Comparison of ENCODE assay signal across 8 cellular contexts in the genomic region with DNA sequence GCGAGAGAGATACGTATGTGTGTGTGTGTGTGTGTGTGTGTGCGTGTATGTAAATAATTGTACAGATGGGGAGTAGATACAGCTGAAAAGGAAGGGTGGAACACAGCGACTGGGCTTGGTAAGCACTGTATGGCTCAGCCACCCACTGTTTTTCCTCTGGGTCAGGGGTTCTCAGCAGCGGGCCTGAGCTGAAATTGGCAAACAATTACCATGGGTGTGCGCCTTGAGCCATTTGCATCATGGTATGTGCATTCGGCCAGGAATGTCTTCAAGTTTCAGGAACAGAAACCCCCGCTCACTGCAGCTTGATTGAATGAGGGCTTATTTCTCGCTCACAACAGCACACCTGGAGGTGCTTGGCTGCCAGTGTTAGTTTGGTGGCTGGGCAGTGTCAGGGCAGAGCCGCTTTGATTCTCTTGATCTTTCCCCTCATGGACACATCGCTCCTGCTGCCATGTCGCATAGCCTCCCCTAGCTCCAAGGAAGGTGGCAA.
DNase-seq lines count a peak whose midpoint lies in the region; ATAC-seq and TF ChIP-seq lines count a peak whose summit lies in the region.

No MANE protein-coding gene starts in this region.

- peaks cover 76% of the 10 kb centered on the region for H3K4me1 ChIP-seq in OCI-LY7 (ENCODE audit: insufficient read depth, low read length, poor library complexity, severe bottlenecking)

- peak; percentile 61 for TF ChIP-seq CTCF in OCI-LY7 (conservative IDR thresholded peaks at IDR 0.05; ENCODE audit: low read length)

- intact Hi-C loops in OCI-LY7 (cut with micrococcal nuclease; ENCODE audit: unreplicated experiment), result loop anchor here (1.0 to 5.0 kb wide), 3 partner anchors 15 to 106 kb away; no protein-coding TSS in a partner anchor

- H3K4me3 ChIP-seq in OCI-LY7 (ENCODE audit: low read depth, low read length, poor library complexity, severe bottlenecking), result peak overlapping the region; percentile 56

- no TSS peak for BruUV-seq in OCI-LY7 (replicated peaks; lab: Mats Ljungman, UMichigan)

- peaks cover 32% of the 10 kb centered on the region for H3K36me3 ChIP-seq in OCI-LY7 (ENCODE audit: insufficient read depth, low read length)

- peak; percentile 72 for ATAC-seq in HG02885 (IDR thresholded peaks at IDR 0.05; ENCODE audit: poor library complexity, unreplicated experiment)

- no peaks in the 10 kb centered on the region for H4K20me1 ChIP-seq in OCI-LY7 (ENCODE audit: insufficient read depth, low read length)

- DNase-seq in OCI-LY7 (ENCODE audit: low spot score) (peak; percentile 95), retina (peak; percentile 57), COLO829 (ENCODE audit: low spot score) (no peak), hippocampal formation (lab: John Stamatoyannopoulos, UW) (no peak), T-helper 2 cell (no peak), dedifferentiated amniotic fluid mesenchymal stem cell (ENCODE audit: extremely low spot score) (no peak)

- POLR2A ChIA-PET in OCI-LY7 (lab: Charles Lee), result interaction anchor here (0.6 to 3.5 kb wide), 11 partner anchors 9 to 319 kb away, joined by 3 to 32 read pairs (median 3); no protein-coding TSS in a partner anchor

- H3K4me2 ChIP-seq in OCI-LY7 (ENCODE audit: low read length), result peak overlapping the region; percentile 82

- CTCF ChIA-PET in OCI-LY7 (lab: Charles Lee; ENCODE audit: unreplicated experiment), result interaction anchor here (0.6 to 1.1 kb wide), 2 partner anchors 13 to 29 kb away, joined by 9 to 10 read pairs; no protein-coding TSS in a partner anchor

- peaks cover 15% of the 10 kb centered on the region; the same call in 1 of the 2 replicates for H3K79me2 ChIP-seq in OCI-LY7 (ENCODE audit: insufficient read depth, low read depth, low read length)

- TF ChIP-seq POLR2A in GM19099 (IDR thresholded peaks at IDR 0.05; ENCODE audit: extremely low read depth, insufficient read length, low read depth), result peak; percentile 26

- peak overlapping the region; percentile 97 for H3K27ac ChIP-seq in OCI-LY7 (ENCODE audit: low read depth, low read length, poor library complexity, severe bottlenecking)

- H3K9me3 ChIP-seq in OCI-LY7 (ENCODE audit: low read length), result peaks cover 18% of the 10 kb centered on the region; the same call in 1 of the 2 replicates

- H2AFZ ChIP-seq in OCI-LY7 (ENCODE audit: low read length), result peak overlapping the region; percentile 17; the same call in 1 of the 2 replicates

- H3K9me2 ChIP-seq in OCI-LY7 (ENCODE audit: insufficient read depth, low read length), result no peaks in the 10 kb centered on the region

Comparison
In these comparisons a context has a peak if more than half of its experiments do, and no peak if none do; other contexts are left out.
1. DNase-seq: peak in OCI-LY7 (single experiment) and retina (single experiment); none in COLO829 (single experiment), hippocampal formation (0 of 2), T-helper 2 cell (0 of 5) and dedifferentiated amniotic fluid mesenchymal stem cell (single experiment).